ENCODE assay signal across 8 cellular contexts in the genomic region with DNA sequence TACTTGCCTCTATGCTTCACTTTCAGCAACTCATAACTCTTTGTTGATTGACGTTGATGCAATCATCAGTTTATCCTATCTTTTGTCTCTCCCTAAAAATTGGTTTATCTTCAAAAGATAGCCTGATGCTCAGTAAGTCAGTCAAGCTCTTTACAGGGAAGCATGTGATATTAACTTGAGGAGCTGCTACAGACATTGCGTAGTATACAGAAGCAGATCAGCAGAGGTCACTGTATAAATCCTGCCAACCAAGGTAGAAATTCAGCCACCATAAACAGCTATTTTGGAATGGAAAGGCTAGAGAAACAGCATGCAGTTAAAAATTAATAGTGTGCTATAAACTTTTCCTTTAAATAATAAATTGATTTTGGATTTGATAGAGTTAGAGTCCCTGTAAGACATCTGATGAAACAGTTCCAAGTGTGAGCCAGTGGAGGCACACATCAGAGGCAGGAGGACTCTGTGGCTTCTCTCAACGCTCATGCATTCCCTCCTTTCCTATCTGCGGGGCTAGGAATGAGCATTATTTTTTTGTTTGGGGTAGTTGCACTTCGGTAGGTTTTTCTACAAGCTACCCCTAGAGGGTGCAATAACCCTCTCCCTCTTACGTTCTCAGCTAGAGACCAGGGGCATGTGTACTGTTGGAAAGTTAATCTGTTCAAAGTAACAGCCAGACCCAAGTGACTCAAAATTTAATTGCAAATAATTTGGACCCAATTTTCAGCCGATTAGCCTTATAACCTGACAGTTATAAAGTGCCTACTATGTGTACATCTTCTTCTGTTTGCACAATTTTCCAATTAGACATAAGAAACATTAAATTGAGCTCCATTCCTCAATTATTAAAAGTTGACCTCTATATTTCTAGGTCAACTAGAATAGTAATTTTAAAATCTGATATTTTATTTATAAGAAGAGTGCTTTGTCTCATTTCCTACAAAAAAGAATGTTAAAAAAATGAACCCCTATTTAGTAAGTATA.
DNase-seq lines count a peak whose midpoint lies in the region; ATAC-seq, FAIRE-seq and TF ChIP-seq lines count a peak whose summit lies in the region.

No MANE protein-coding gene starts in this region.

- H3K4me1 Mint-ChIP-seq in activated naive CD4-positive, alpha-beta T cell treated with anti-CD3 and anti-CD28 coated beads for 36 hours (ENCODE audit: low read depth) = no peaks in the 10 kb centered on the region
- H3K4me1 Mint-ChIP-seq in neural crest cell = peaks cover 6% of the 10 kb centered on the region

- H3K27ac Mint-ChIP-seq in activated naive CD4-positive, alpha-beta T cell treated with anti-CD3 and anti-CD28 coated beads for 36 hours = no peak overlapping the region
- H3K27ac Mint-ChIP-seq in neural crest cell (ENCODE audit: unreplicated experiment) = no peak overlapping the region

- H3K27me3 Mint-ChIP-seq in activated naive CD4-positive, alpha-beta T cell treated with anti-CD3 and anti-CD28 coated beads for 36 hours (ENCODE audit: low read depth) = no peaks in the 10 kb centered on the region
- no peaks in the 10 kb centered on the region for H3K27me3 Mint-ChIP-seq in neural crest cell (ENCODE audit: low read depth)

- no peaks in the 10 kb centered on the region for H3K4me1 ChIP-seq in NT2/D1 (ENCODE audit: insufficient read depth, insufficient read length)

- no peaks in the 10 kb centered on the region for H3K36me3 ChIP-seq in NT2/D1 (ENCODE audit: insufficient read depth, insufficient read length, low read length)

- ATAC-seq in HG02973 (IDR thresholded peaks at IDR 0.05; ENCODE audit: unreplicated experiment) = no peak

- peak; percentile 4 for DNase-seq in activated naive CD4-positive, alpha-beta T cell treated with anti-CD3 and anti-CD28 coated beads for 36 hours
- no peak for DNase-seq in activated naive CD4-positive, alpha-beta T cell treated with Interleukin-2 at 50 U/mL for 16 hours
- DNase-seq in HTR-8/SVneo (ENCODE audit: insufficient read length, low spot score) = peak; percentile 57
- DNase-seq in NT2/D1 (ENCODE audit: low read depth, low spot score) = peak; percentile 50
- no peak for DNase-seq in epithelial cell of proximal tubule (ENCODE audit: low read depth)
- peak; percentile 12 for DNase-seq in neural crest cell (ENCODE audit: low read depth, low spot score)
- no peak for DNase-seq in activated CD4-positive, alpha-beta T cell treated with anti-CD3 and anti-CD28 coated beads, Interleukin-2, amount 50 U/mL, for 4 hours

- H3K4me3 ChIP-seq in NT2/D1 (ENCODE audit: insufficient read length, low read depth) (no peak overlapping the region), epithelial cell of proximal tubule (ENCODE audit: low read depth, low read length) (no peak overlapping the region)

- intact Hi-C loops in activated naive CD4-positive, alpha-beta T cell treated with anti-CD3 and anti-CD28 coated beads for 36 hours (cut with micrococcal nuclease) = loop anchor here (1.0 kb wide), 1 partner anchor 645 kb away; no protein-coding TSS in a partner anchor

- no peaks in the 10 kb centered on the region for H3K9me3 ChIP-seq in NT2/D1 (ENCODE audit: insufficient read depth, low read length)

- no peaks in the 10 kb centered on the region for H3K27me3 ChIP-seq in NT2/D1 (ENCODE audit: insufficient read depth, insufficient read length)

- no peaks in the 10 kb centered on the region for H3K9me3 Mint-ChIP-seq in activated naive CD4-positive, alpha-beta T cell treated with anti-CD3 and anti-CD28 coated beads for 36 hours
- peaks cover under 1% of the 10 kb centered on the region for H3K9me3 Mint-ChIP-seq in neural crest cell

- H3K9ac ChIP-seq in NT2/D1 (ENCODE audit: insufficient read length, low read depth) = no peak overlapping the region

- no peak for FAIRE-seq in HTR-8/SVneo (lab: Jason Lieb, UNC)

- CTCF ChIA-PET in activated naive CD4-positive, alpha-beta T cell treated with anti-CD3 and anti-CD28 coated beads for 36 hours (lab: Charles Lee) = no interaction called here

- TF ChIP-seq CTCF in epithelial cell of proximal tubule (conservative IDR thresholded peaks at IDR 0.05; ENCODE audit: low read depth, low read length) (peak; percentile 90), neural crest cell (conservative IDR thresholded peaks at IDR 0.05) (peak; percentile 83)

- H3K4me3 Mint-ChIP-seq in activated naive CD4-positive, alpha-beta T cell treated with anti-CD3 and anti-CD28 coated beads for 36 hours = no peak overlapping the region
- H3K4me3 Mint-ChIP-seq in neural crest cell = no peak overlapping the region

- H3K36me3 Mint-ChIP-seq in activated naive CD4-positive, alpha-beta T cell treated with anti-CD3 and anti-CD28 coated beads for 36 hours (ENCODE audit: low read depth) = no peaks in the 10 kb centered on the region
- H3K36me3 Mint-ChIP-seq in neural crest cell (ENCODE audit: low read depth) = no peaks in the 10 kb centered on the region

Comparison
In these comparisons a context has a peak if more than half of its experiments do, and no peak if none do; other contexts are left out.
1. DNase-seq: peak in activated naive CD4-positive, alpha-beta T cell treated with anti-CD3 and anti-CD28 coated beads for 36 hours (single experiment), HTR-8/SVneo (single experiment), NT2/D1 (single experiment) and neural crest cell (single experiment); none in activated naive CD4-positive, alpha-beta T cell treated with Interleukin-2 at 50 U/mL for 16 hours (single experiment), epithelial cell of proximal tubule (single experiment) and activated CD4-positive, alpha-beta T cell treated with anti-CD3 and anti-CD28 coated beads, Interleukin-2, amount 50 U/mL, for 4 hours (0 of 2).